In genomic region chr7:5692112-5692844, GRCh38 we compare ENCODE assay signal across 8 cellular contexts.
DNase-seq lines count a peak whose midpoint lies in the region; ATAC-seq and TF ChIP-seq lines count a peak whose summit lies in the region.

No MANE protein-coding gene starts in this region.

- peak overlapping the region; percentile 33 for H3K4me3 Mint-ChIP-seq in activated T-cell treated with anti-CD3 and anti-CD28 coated beads, Interleukin-2, amount 50 U/mL, for 4 hours

- intact Hi-C loops in ovary (cut with DNase I), result no loop called here

- peaks cover 55% of the 10 kb centered on the region for H3K4me1 ChIP-seq in ovary (ENCODE audit: insufficient read depth)

- peaks cover 20% of the 10 kb centered on the region for H3K36me3 Mint-ChIP-seq in activated T-cell treated with anti-CD3 and anti-CD28 coated beads, Interleukin-2, amount 50 U/mL, for 4 hours (ENCODE audit: insufficient read depth)

- WGBS in ovary, 3 donors, result 2 to 6% (median 2%) methylated on average over 14 of the region's 14 CpGs

- H3K4me1 Mint-ChIP-seq in activated T-cell treated with anti-CD3 and anti-CD28 coated beads, Interleukin-2, amount 50 U/mL, for 4 hours (ENCODE audit: low read depth), result peaks cover 98% of the 10 kb centered on the region

- ATAC-seq in activated T-cell treated with anti-CD3 and anti-CD28 coated beads, Interleukin-2, amount 50 U/mL, for 4 hours, result peak; percentile 2
- ATAC-seq in GM21619 (IDR thresholded peaks at IDR 0.05; ENCODE audit: unreplicated experiment) (no peak), GM19035 (IDR thresholded peaks at IDR 0.05; ENCODE audit: unreplicated experiment) (no peak)

- peak overlapping the region; percentile 25; the same call in 1 of the 2 replicates for H3K27ac ChIP-seq in VCaP
- H3K27ac ChIP-seq in ovary, result peak overlapping the region; percentile 50 to 71

- H3K4me3 ChIP-seq in ovary, result peak overlapping the region; percentile 19

- TF ChIP-seq CTCF in VCaP (conservative IDR thresholded peaks at IDR 0.05) (no peak), ovary (IDR thresholded peaks at IDR 0.05) (no peak)

- no peak for TF ChIP-seq POLR2A in ovary (IDR thresholded peaks at IDR 0.05)

- no peaks in the 10 kb centered on the region for H3K27me3 ChIP-seq in ovary

- no peak for DNase-seq in activated T-cell treated with anti-CD3 and anti-CD28 coated beads, Interleukin-2, amount 50 U/mL, for 4 hours
- no peak for DNase-seq in activated T-cell treated with anti-CD3 and anti-CD28 coated beads, Interleukin-2, amount 50 U/mL, for 1 hour
- DNase-seq in foreskin melanocyte, result peak; percentile 60
- DNase-seq in ovary, result peak; percentile 60 to 84 (median 71)
- no peak for DNase-seq in NCI-H2081 (lab: John Stamatoyannopoulos, UW)

- no peaks in the 10 kb centered on the region for H3K9me3 Mint-ChIP-seq in activated T-cell treated with anti-CD3 and anti-CD28 coated beads, Interleukin-2, amount 50 U/mL, for 4 hours

- TF ChIP-seq EP300 in ovary (IDR thresholded peaks at IDR 0.05), result no peak

- no peaks in the 10 kb centered on the region for H3K9me3 ChIP-seq in ovary

- no peaks in the 10 kb centered on the region for H3K36me3 ChIP-seq in ovary

- H3K27me3 Mint-ChIP-seq in activated T-cell treated with anti-CD3 and anti-CD28 coated beads, Interleukin-2, amount 50 U/mL, for 4 hours (ENCODE audit: low read depth), result no peaks in the 10 kb centered on the region

Comparison
In these comparisons a context has a peak if more than half of its experiments do, and no peak if none do; other contexts are left out.
1. ATAC-seq: peak in activated T-cell treated with anti-CD3 and anti-CD28 coated beads, Interleukin-2, amount 50 U/mL, for 4 hours (2 of 2); none in GM21619 (single experiment) and GM19035 (single experiment).
2. DNase-seq: peak in foreskin melanocyte (single experiment) and ovary (5 of 5); none in activated T-cell treated with anti-CD3 and anti-CD28 coated beads, Interleukin-2, amount 50 U/mL, for 4 hours (single experiment), activated T-cell treated with anti-CD3 and anti-CD28 coated beads, Interleukin-2, amount 50 U/mL, for 1 hour (single experiment) and NCI-H2081 (0 of 2).